ENCODE assay signal across 24 cellular contexts in genomic region chr18:68532328-68532885, GRCh38.
DNase-seq lines count a peak whose midpoint lies in the region; ATAC-seq, FAIRE-seq and TF ChIP-seq lines count a peak whose summit lies in the region.
"Had no signal": no experiment of that assay in that cellular context is flagged by ENCODE, and none has a peak within 500 bp of the region (broad histone marks: within the 10 kb centered on the region; RNA-seq: fewer than 3 reads in every experiment).

No MANE protein-coding gene starts in this region.

- RAD21 ChIA-PET in GM12878 (lab: Charles Lee; ENCODE audit: unreplicated experiment) = interaction anchor here (0.7 kb wide), 1 partner anchor 1248 kb away, joined by 3 read pairs; no protein-coding TSS in a partner anchor

- no peak overlapping the region for H3K18ac ChIP-seq in IMR-90 (ENCODE audit: low read depth, low read length)
- H3K18ac ChIP-seq in mesenchymal stem cell (ENCODE audit: low read depth in 1 of 2, low read length in 2 of 2) = peak overlapping the region in 1 of 2 experiments; percentile 16

- H2AFZ ChIP-seq in IMR-90 (replicated peaks; ENCODE audit: low read length, poor library complexity) (no peak overlapping the region), GM12878 (ENCODE audit: control insufficient read depth, low read depth, low read length) (no peak overlapping the region), mesenchymal stem cell (ENCODE audit: low read depth, low read length) (no peak overlapping the region)

- H4K91ac ChIP-seq in IMR-90 (ENCODE audit: insufficient read depth, low read depth, low read length) (no peak overlapping the region), mesenchymal stem cell (ENCODE audit: low read length) (no peak overlapping the region)

- FAIRE-seq in GM12878 (lab: Jason Lieb, UNC) = no peak
- FAIRE-seq: GM12891 had no signal

- TF ChIP-seq RAD21 in IMR-90 (IDR thresholded peaks at IDR 0.05; ENCODE audit: low read length) (no peak), GM12878 (IDR thresholded peaks at IDR 0.05; ENCODE audit: insufficient read depth, low read depth, low read length) (no peak)

- no peak overlapping the region for H3K4me2 ChIP-seq in IMR-90 (ENCODE audit: low read depth, low read length)
- H3K4me2 ChIP-seq in GM12878 (ENCODE audit: control insufficient read depth, insufficient read depth) = no peak overlapping the region
- no peak overlapping the region for H3K4me2 ChIP-seq in mesenchymal stem cell (ENCODE audit: low read length, poor library complexity, severe bottlenecking)

- TF ChIP-seq CTCF in IMR-90 (conservative IDR thresholded peaks at IDR 0.05; ENCODE audit: low read depth, low read length) (no peak), GM12878 (IDR thresholded peaks at IDR 0.05 in 2 of 3, conservative IDR thresholded peaks at IDR 0.05 in 1 of 3; ENCODE audit: control insufficient read depth in 2 of 3, extremely low read depth in 1 of 3, insufficient read depth in 1 of 3, low read depth in 3 of 3, low read length in 3 of 3) (no peak)

- H2BK20ac ChIP-seq in IMR-90 (ENCODE audit: low read depth, low read length) = no peak overlapping the region

- H3K27me3 ChIP-seq in IMR-90 (ENCODE audit: control insufficient read depth, insufficient read depth, low read length) (no peaks in the 10 kb centered on the region), GM12878 (replicated peaks in 1 of 2; ENCODE audit: control insufficient read depth in 2 of 2, insufficient read depth in 2 of 2, low read length in 1 of 2) (no peaks in the 10 kb centered on the region), mesenchymal stem cell (ENCODE audit: control insufficient read depth in 1 of 2, insufficient read depth in 1 of 2, low read length in 2 of 2) (no peaks in the 10 kb centered on the region), HAP-1 (ENCODE audit: low read depth) (no peaks in the 10 kb centered on the region)
- H3K27me3 ChIP-seq: brain microvascular endothelial cell, testis, uterus had no signal

- BruUV-seq in IMR-90 (replicated peaks; lab: Mats Ljungman, UMichigan) = no TSS peak
- no TSS peak for BruUV-seq in GM12878 (replicated peaks; lab: Mats Ljungman, UMichigan)

- H3K4ac ChIP-seq in IMR-90 (ENCODE audit: low read depth, low read length) (no peak overlapping the region), mesenchymal stem cell (ENCODE audit: low read depth in 1 of 2, low read length in 2 of 2) (no peak overlapping the region)

- H2AK5ac ChIP-seq in IMR-90 (ENCODE audit: low read depth, low read length) (no peak overlapping the region; the same call in 1 of the 2 replicates), mesenchymal stem cell (ENCODE audit: low read length, severe bottlenecking) (no peak overlapping the region)

- H3K9me3 ChIP-seq in IMR-90 (ENCODE audit: control insufficient read depth, insufficient read depth, low read length) (no peaks in the 10 kb centered on the region), GM12878 (replicated peaks; ENCODE audit: control insufficient read depth, insufficient read depth, low read length) (no peaks in the 10 kb centered on the region), mesenchymal stem cell (ENCODE audit: control insufficient read depth, low read length) (no peaks in the 10 kb centered on the region), HAP-1 (no peaks in the 10 kb centered on the region)
- H3K9me3 ChIP-seq: prostate gland, testis, uterus had no signal

- no peaks in the 10 kb centered on the region for H3K9me1 ChIP-seq in IMR-90 (ENCODE audit: insufficient read depth, low read length)

- TF ChIP-seq EP300 in GM12878 (IDR thresholded peaks at IDR 0.05; ENCODE audit: borderline replicate concordance in 1 of 2, control insufficient read depth in 1 of 2, low read depth in 2 of 2, low read length in 2 of 2) = no peak

- H3K79me2 ChIP-seq in GM12878 (ENCODE audit: control insufficient read depth, insufficient read depth, low read length) = no peaks in the 10 kb centered on the region

- peak overlapping the region in 1 of 2 experiments; percentile 70; a peak in 2 of 4 replicates for H4K8ac ChIP-seq in IMR-90 (ENCODE audit: low read depth in 2 of 2, low read length in 2 of 2)
- peak overlapping the region; percentile 19 for H4K8ac ChIP-seq in mesenchymal stem cell (ENCODE audit: low read length)

- DNase-seq in Ammon's horn (ENCODE audit: low spot score) (peak; percentile 64), IMR-90 (no peak), GM12878 (ENCODE audit: low read depth, low spot score) (no peak), mesenchymal stem cell (no peak), HAP-1 (ENCODE audit: low spot score in 2 of 2) (no peak), AG08395 (ENCODE audit: low spot score) (no peak)
- DNase-seq in activated effector memory CD4-positive, alpha-beta T cell treated with anti-CD3 and anti-CD28 coated beads, Interleukin-2, amount 50 U/mL, for 16 hours = no peak
- DNase-seq: activated CD4-positive, alpha-beta T cell treated with anti-CD3 and anti-CD28 coated beads, Interleukin-2, amount 50 U/mL, for 48 hours; activated CD4-positive, CD25-positive, alpha-beta regulatory T cell; activated effector memory CD4-positive, alpha-beta T cell treated with Interleukin-2 at 50 U/mL for 16 hours; brain microvascular endothelial cell; DMS153; left colon; NCI-H2171 treated with DMSO at 0.1 percent for 48 hours; NCI-H82; PC-3; Right ventricle myocardium superior; stimulated activated CD4-positive, alpha-beta T cell treated with anti-CD3 and anti-CD28 coated beads, Interleukin-1b, Interleukin-23, amount 100 ng/mL, for 48 hours; testis; uterus had no signal

- H4K5ac ChIP-seq in IMR-90 (ENCODE audit: low read depth, low read length) = no peak overlapping the region

- no peak overlapping the region for H2AK9ac ChIP-seq in IMR-90 (replicated peaks; ENCODE audit: low read depth, low read length, poor library complexity)

- no peak overlapping the region for H2BK5ac ChIP-seq in IMR-90 (ENCODE audit: low read depth, low read length, poor library complexity, severe bottlenecking)
- no peak overlapping the region for H2BK5ac ChIP-seq in mesenchymal stem cell (ENCODE audit: low read depth, low read length, poor library complexity, severe bottlenecking)

- H3K79me1 ChIP-seq in IMR-90 (ENCODE audit: low read depth in 1 of 2, low read length in 2 of 2) (no peaks in the 10 kb centered on the region), mesenchymal stem cell (replicated peaks; ENCODE audit: low read length, poor library complexity, severe bottlenecking) (no peaks in the 10 kb centered on the region)

- TF ChIP-seq POLR2A in IMR-90 (IDR thresholded peaks at IDR 0.05; ENCODE audit: low read depth, low read length) (no peak), GM12878 (IDR thresholded peaks at IDR 0.05; ENCODE audit: low read depth, low read length) (no peak)

- H3K23ac ChIP-seq in IMR-90 (ENCODE audit: low read depth, low read length) (0 out of 2 replicates have a peak overlapping the region, but pooled peaks have one; percentile 24), mesenchymal stem cell (ENCODE audit: low read length in 2 of 2) (no peak overlapping the region)

- H3K4me1 ChIP-seq in IMR-90 (ENCODE audit: control insufficient read depth, insufficient read depth, low read length) (peaks cover 2% of the 10 kb centered on the region; the same call in 1 of the 2 replicates), GM12878 (ENCODE audit: control insufficient read depth, insufficient read depth, low read length) (no peaks in the 10 kb centered on the region), mesenchymal stem cell (ENCODE audit: control insufficient read depth, insufficient read depth, low read depth, low read length) (no peaks in the 10 kb centered on the region), HAP-1 (no peaks in the 10 kb centered on the region)
- H3K4me1 ChIP-seq: prostate gland, testis, uterus had no signal

- peak overlapping the region in 1 of 2 experiments; percentile 29 for H2BK12ac ChIP-seq in mesenchymal stem cell (ENCODE audit: low read length in 2 of 2)

- SMC1A ChIA-PET in GM12878 (lab: Charles Lee; ENCODE audit: uncharacterized antibody, unreplicated experiment) = no interaction called here

- intact Hi-C loops in IMR-90 (cut with micrococcal nuclease) = no loop called here
- intact Hi-C loops in GM12878 (cut with micrococcal nuclease; ENCODE audit: unreplicated experiment) = no loop called here

- H3K4me3 ChIP-seq in IMR-90 (ENCODE audit: insufficient read depth, low read depth, low read length) = no peak overlapping the region
- no peak overlapping the region for H3K4me3 ChIP-seq in GM12878
- no peak overlapping the region for H3K4me3 ChIP-seq in mesenchymal stem cell (ENCODE audit: insufficient read depth in 1 of 2, low read depth in 1 of 2, low read length in 2 of 2)
- no peak overlapping the region for H3K4me3 ChIP-seq in HAP-1
- H3K4me3 ChIP-seq: coronary artery, prostate gland, testis, uterus had no signal

- POLR2A ChIA-PET in IMR-90 (lab: Charles Lee; ENCODE audit: unreplicated experiment) (no interaction called here), GM12878 (lab: Charles Lee) (interaction anchor here (0.7 kb wide), 1 partner anchor 375 kb away, joined by 3 read pairs; no protein-coding TSS in a partner anchor)

- H4K20me1 ChIP-seq in IMR-90 (ENCODE audit: insufficient read depth, low read length) (no peaks in the 10 kb centered on the region), GM12878 (ENCODE audit: control insufficient read depth, insufficient read depth) (no peaks in the 10 kb centered on the region)

- no peak overlapping the region for H3K9ac ChIP-seq in IMR-90 (ENCODE audit: low read depth, low read length)
- H3K9ac ChIP-seq in GM12878 (ENCODE audit: control insufficient read depth, insufficient read depth, low read length) = no peak overlapping the region
- H3K9ac ChIP-seq in mesenchymal stem cell (ENCODE audit: low read length) = no peak overlapping the region

- dilution Hi-C loops in IMR-90 (cut with HindIII; ENCODE audit: low sequenced_read_pairs, unreplicated experiment) = no loop called here

- no peak for ATAC-seq in IMR-90 (ENCODE audit: low read depth)
- ATAC-seq in GM12878 = peak; percentile 20; the same call in 1 of the 3 replicates
- ATAC-seq in HG03521 (IDR thresholded peaks at IDR 0.05; ENCODE audit: unreplicated experiment) = no peak
- ATAC-seq: left colon, PC-3 had no signal

- WGBS in IMR-90 (ENCODE audit: extremely low coverage in 2 of 2, insufficient read length in 1 of 2), 2 experiments = 100% methylated on average over 1 of the region's 3 CpGs; no CpG with 5 or more reads in 1 of the 2 experiments
- WGBS in GM12878 (ENCODE audit: insufficient coverage, insufficient replicate concordance, low lambda C conversion rate, missing lambda C conversion rate) = 36% methylated on average over 3 of the region's 3 CpGs
- 97% methylated on average over 3 of the region's 3 CpGs for WGBS in mesenchymal stem cell

- H2BK120ac ChIP-seq in IMR-90 (ENCODE audit: low read depth, low read length) (no peak overlapping the region), mesenchymal stem cell (ENCODE audit: low read depth, low read length) (peak overlapping the region; percentile 34)

- CTCF ChIA-PET in IMR-90 (lab: Yijun Ruan, JAX) (no interaction called here), GM12878 (lab: Yijun Ruan, JAX) (interaction anchor here (1.5 kb wide), 1 partner anchor 15 kb away, joined by 5 read pairs; no protein-coding TSS in a partner anchor)

- H2BK15ac ChIP-seq in IMR-90 (ENCODE audit: low read depth, low read length) (no peak overlapping the region), mesenchymal stem cell (ENCODE audit: low read depth, poor library complexity, severe bottlenecking) (no peak overlapping the region)

- in situ Hi-C loops in IMR-90 (cut with MboI; ENCODE audit: low sequenced_read_pairs) = no loop called here
- in situ Hi-C loops in GM12878 (cut with MboI) = no loop called here
- in situ Hi-C loops in HAP-1 (cut with MboI; ENCODE audit: low sequenced_read_pairs) = no loop called here

- H3K14ac ChIP-seq in IMR-90 (replicated peaks; ENCODE audit: low read depth, low read length) (no peak overlapping the region), mesenchymal stem cell (ENCODE audit: low read length in 2 of 2) (no peak overlapping the region)

- no peak overlapping the region for H3K56ac ChIP-seq in IMR-90 (ENCODE audit: extremely low read depth, insufficient read depth, low read length)

- H3K36me3 ChIP-seq in IMR-90 (ENCODE audit: control insufficient read depth, insufficient read depth, low read length) = no peaks in the 10 kb centered on the region
- no peaks in the 10 kb centered on the region for H3K36me3 ChIP-seq in GM12878 (ENCODE audit: control insufficient read depth in 2 of 2, insufficient read depth in 2 of 2, low read length in 1 of 2)
- H3K36me3 ChIP-seq in mesenchymal stem cell (ENCODE audit: control insufficient read depth in 1 of 2, insufficient read depth in 2 of 2, low read depth in 1 of 2, low read length in 2 of 2) = no peaks in the 10 kb centered on the region
- H3K36me3 ChIP-seq in HAP-1 (replicated peaks) = no peaks in the 10 kb centered on the region
- H3K36me3 ChIP-seq: brain microvascular endothelial cell, prostate gland, uterus had no signal

- no peak overlapping the region for H3K27ac ChIP-seq in IMR-90 (ENCODE audit: insufficient read depth, low read length)
- no peak overlapping the region for H3K27ac ChIP-seq in GM12878 (ENCODE audit: control insufficient read depth, insufficient read depth)
- H3K27ac ChIP-seq in mesenchymal stem cell (ENCODE audit: low read length, poor library complexity, severe bottlenecking) = no peak overlapping the region
- H3K27ac ChIP-seq: brain microvascular endothelial cell, coronary artery, prostate gland, testis, uterus had no signal
